11 cellular contexts compared by ENCODE assay signal in genomic region chr1:51203121-51203873, GRCh38.
DNase-seq lines count a peak whose midpoint lies in the region; ATAC-seq, FAIRE-seq and TF ChIP-seq lines count a peak whose summit lies in the region.
"Had no signal": no experiment of that assay in that cellular context is flagged by ENCODE, and none has a peak within 500 bp of the region (broad histone marks: within the 10 kb centered on the region; RNA-seq: fewer than 3 reads in every experiment).

No MANE protein-coding gene starts in this region.

- DNase-seq in GM18507 (ENCODE audit: extremely low spot score, insufficient read length, low read depth) = no peak
- DNase-seq in islet precursor cell = no peak
- no peak for DNase-seq in CD1c-positive myeloid dendritic cell (ENCODE audit: extremely low spot score)
- no peak for DNase-seq in RPMI8226
- DNase-seq: COR-L47; immature natural killer cell; NCI-H1694 treated with DMSO at 0.1 percent for 48 hours; stimulated activated naive CD4-positive, alpha-beta T cell had no signal

- peaks cover 9% of the 10 kb centered on the region for H3K4me1 ChIP-seq in OCI-LY1 (ENCODE audit: insufficient read depth, low read length, severe bottlenecking)

- H2AFZ ChIP-seq in OCI-LY1 (ENCODE audit: low read length) = no peak overlapping the region

- no peak overlapping the region for H3K9ac ChIP-seq in OCI-LY1 (ENCODE audit: low read length)

- peak overlapping the region; percentile 53 for H3K27ac ChIP-seq in OCI-LY1 (ENCODE audit: low read depth, low read length, poor library complexity, severe bottlenecking)

- no peak for TF ChIP-seq CTCF in OCI-LY1 (IDR thresholded peaks at IDR 0.05; ENCODE audit: low read length)

- 0 out of 2 replicates have a peak overlapping the region, but pooled peaks have one; percentile 4 for H3K4me2 ChIP-seq in OCI-LY1 (ENCODE audit: low read length)

- H3K79me2 ChIP-seq in OCI-LY1 (ENCODE audit: insufficient read depth, low read length) = no peaks in the 10 kb centered on the region

- H3K9me3 ChIP-seq in OCI-LY1 (ENCODE audit: low read length) = no peaks in the 10 kb centered on the region

- H3K27me3 ChIP-seq in OCI-LY1 (ENCODE audit: insufficient read depth, low read length) = no peaks in the 10 kb centered on the region

- H3K36me3 ChIP-seq in OCI-LY1 (ENCODE audit: insufficient read depth, low read length) = no peaks in the 10 kb centered on the region

- no peaks in the 10 kb centered on the region for H3K9me2 ChIP-seq in OCI-LY1 (ENCODE audit: low read depth, low read length)

- FAIRE-seq in GM18507 (lab: Jason Lieb, UNC) = peak; percentile 63

- ATAC-seq in GM19351 (IDR thresholded peaks at IDR 0.05; ENCODE audit: unreplicated experiment) (peak; percentile 90), HG02884 (IDR thresholded peaks at IDR 0.05; ENCODE audit: unreplicated experiment) (peak; percentile 63)

- no peak overlapping the region for H3K4me3 ChIP-seq in OCI-LY1 (ENCODE audit: low read depth, low read length, poor library complexity, severe bottlenecking)

- no peaks in the 10 kb centered on the region for H4K20me1 ChIP-seq in OCI-LY1 (ENCODE audit: insufficient read depth, low read length)

- no peaks in the 10 kb centered on the region for H3F3A ChIP-seq in OCI-LY1 (ENCODE audit: insufficient read depth, low read length)
